20 cellular contexts compared by ENCODE assay signal in the genomic region with DNA sequence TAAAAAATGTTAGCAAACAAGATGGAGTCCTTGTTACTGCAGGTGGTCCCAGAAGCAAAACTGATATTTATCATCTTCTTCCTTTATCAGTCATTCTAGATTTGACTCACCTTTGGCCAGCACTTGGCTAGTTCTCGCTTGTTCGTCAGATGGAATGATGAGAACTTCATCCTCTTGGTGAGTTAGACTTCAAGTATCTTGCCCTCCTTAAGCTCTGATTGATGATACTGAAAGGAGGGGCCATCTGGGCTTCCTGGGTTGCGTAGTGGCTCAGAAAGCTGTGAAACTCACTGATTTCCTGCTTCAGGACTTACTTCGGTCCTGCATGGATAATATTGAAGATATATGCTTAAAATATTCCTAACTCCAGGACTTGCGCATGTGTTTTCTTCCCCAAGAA.
DNase-seq lines count a peak whose midpoint lies in the region; FAIRE-seq and TF ChIP-seq lines count a peak whose summit lies in the region.
"Had no signal": no experiment of that assay in that cellular context is flagged by ENCODE, and none has a peak within 500 bp of the region (broad histone marks: within the 10 kb centered on the region; RNA-seq: fewer than 3 reads in every experiment).

No MANE protein-coding gene starts in this region.

- H3K27ac Mint-ChIP-seq in chondrocyte (ENCODE audit: unreplicated experiment): no peak overlapping the region
- H3K27ac Mint-ChIP-seq: CD8-positive, alpha-beta memory T cell had no signal

- no peaks in the 10 kb centered on the region for H3K36me3 ChIP-seq in neuron (ENCODE audit: insufficient read depth, low read length)
- H3K36me3 ChIP-seq in brain microvascular endothelial cell (replicated peaks): no peaks in the 10 kb centered on the region
- H3K36me3 ChIP-seq: BLaER1 treated with 17β-estradiol and CSF1 and Interleukin-3, amounts not matched to agents 10 nM and 100 nM had no signal

- H3K27ac ChIP-seq in brain microvascular endothelial cell: no peak overlapping the region
- H3K27ac ChIP-seq: BLaER1 treated with 17β-estradiol and CSF1 and Interleukin-3, amounts not matched to agents 10 nM and 100 nM; KMS-11 had no signal

- H3K4me1 Mint-ChIP-seq in chondrocyte (ENCODE audit: low read depth): peaks cover under 1% of the 10 kb centered on the region
- H3K4me1 Mint-ChIP-seq: CD8-positive, alpha-beta memory T cell had no signal

- no peaks in the 10 kb centered on the region for H3K27me3 ChIP-seq in neuron (ENCODE audit: insufficient read depth, low read length)
- H3K27me3 ChIP-seq in brain microvascular endothelial cell (replicated peaks): no peaks in the 10 kb centered on the region
- H3K27me3 ChIP-seq: BLaER1 treated with 17β-estradiol and CSF1 and Interleukin-3, amounts not matched to agents 10 nM and 100 nM had no signal

- TF ChIP-seq CTCF in epithelial cell of esophagus (IDR thresholded peaks at IDR 0.05; ENCODE audit: insufficient read depth, low read depth, low read length, missing control alignments) (no peak), brain microvascular endothelial cell (IDR thresholded peaks at IDR 0.05; ENCODE audit: low read depth, low read length, missing control alignments) (no peak), chondrocyte (IDR thresholded peaks at IDR 0.05) (no peak)

- H3K4me1 ChIP-seq in neuron (ENCODE audit: insufficient read depth, low read length): no peaks in the 10 kb centered on the region
- H3K4me1 ChIP-seq: BLaER1 treated with 17β-estradiol and CSF1 and Interleukin-3, amounts not matched to agents 10 nM and 100 nM had no signal

- H3K4me3 Mint-ChIP-seq in chondrocyte (ENCODE audit: unreplicated experiment): no peak overlapping the region
- H3K4me3 Mint-ChIP-seq: CD8-positive, alpha-beta memory T cell had no signal

- DNase-seq in ELF-1 (ENCODE audit: low read depth, low spot score): peak; percentile 29
- peak; percentile 41 for DNase-seq in HTR-8/SVneo (ENCODE audit: insufficient read length, low spot score)
- peak; percentile 36 for DNase-seq in epithelial cell of esophagus (ENCODE audit: low read depth)
- no peak for DNase-seq in OCI-M2 (lab: John Stamatoyannopoulos, UW; ENCODE audit: unreplicated experiment)
- DNase-seq in brain microvascular endothelial cell: no peak
- DNase-seq in HPDE6-E6E7 (ENCODE audit: extremely low spot score): no peak
- DNase-seq in chondrocyte (ENCODE audit: low spot score): no peak
- DNase-seq: CD8-positive, alpha-beta memory T cell; DMS79 treated with DMSO at 0.1 percent for 48 hours; GDM1; NCI-H1417; NCI-H1930; NCI-H2171; NCI-H446; NCI-H526 treated with DMSO at 0.1 percent for 48 hours; T-helper 1 cell had no signal

- H3K36me3 Mint-ChIP-seq in chondrocyte (ENCODE audit: low read depth): no peaks in the 10 kb centered on the region
- H3K36me3 Mint-ChIP-seq: CD8-positive, alpha-beta memory T cell had no signal

- H3K27me3 Mint-ChIP-seq in chondrocyte (ENCODE audit: low read depth): peaks cover 5% of the 10 kb centered on the region
- H3K27me3 Mint-ChIP-seq: CD8-positive, alpha-beta memory T cell had no signal

- no peaks in the 10 kb centered on the region for H3K9me3 Mint-ChIP-seq in chondrocyte (ENCODE audit: low read depth)

- in situ Hi-C loops in brain microvascular endothelial cell (cut with HindIII; ENCODE audit: low pct_ligation_motif_present, low sequenced_read_pairs): no loop called here

- H2AFZ ChIP-seq in neuron (ENCODE audit: low read depth, low read length): peak overlapping the region; percentile 61

- H3K4me3 ChIP-seq in epithelial cell of esophagus (ENCODE audit: low read length): no peak overlapping the region
- H3K4me3 ChIP-seq in neuron (ENCODE audit: low read length): no peak overlapping the region
- H3K4me3 ChIP-seq in brain microvascular endothelial cell (ENCODE audit: low read depth, low read length): no peak overlapping the region
- H3K4me3 ChIP-seq: BLaER1 treated with 17β-estradiol and CSF1 and Interleukin-3, amounts not matched to agents 10 nM and 100 nM had no signal

- no peaks in the 10 kb centered on the region for H3K9me3 ChIP-seq in neuron (ENCODE audit: low read length)
- H3K9me3 ChIP-seq: BLaER1 treated with 17β-estradiol and CSF1 and Interleukin-3, amounts not matched to agents 10 nM and 100 nM had no signal

- FAIRE-seq in HTR-8/SVneo (lab: Jason Lieb, UNC): peak; percentile 76
- FAIRE-seq: H1 had no signal

Comparison
In these comparisons a context has a peak if more than half of its experiments do, and no peak if none do; other contexts are left out.
1. DNase-seq: peak in ELF-1 (single experiment), HTR-8/SVneo (single experiment) and epithelial cell of esophagus (single experiment); none in OCI-M2 (single experiment), brain microvascular endothelial cell (single experiment), HPDE6-E6E7 (single experiment) and chondrocyte (single experiment).